ENCODE assay signal across 10 cellular contexts in the genomic region with DNA sequence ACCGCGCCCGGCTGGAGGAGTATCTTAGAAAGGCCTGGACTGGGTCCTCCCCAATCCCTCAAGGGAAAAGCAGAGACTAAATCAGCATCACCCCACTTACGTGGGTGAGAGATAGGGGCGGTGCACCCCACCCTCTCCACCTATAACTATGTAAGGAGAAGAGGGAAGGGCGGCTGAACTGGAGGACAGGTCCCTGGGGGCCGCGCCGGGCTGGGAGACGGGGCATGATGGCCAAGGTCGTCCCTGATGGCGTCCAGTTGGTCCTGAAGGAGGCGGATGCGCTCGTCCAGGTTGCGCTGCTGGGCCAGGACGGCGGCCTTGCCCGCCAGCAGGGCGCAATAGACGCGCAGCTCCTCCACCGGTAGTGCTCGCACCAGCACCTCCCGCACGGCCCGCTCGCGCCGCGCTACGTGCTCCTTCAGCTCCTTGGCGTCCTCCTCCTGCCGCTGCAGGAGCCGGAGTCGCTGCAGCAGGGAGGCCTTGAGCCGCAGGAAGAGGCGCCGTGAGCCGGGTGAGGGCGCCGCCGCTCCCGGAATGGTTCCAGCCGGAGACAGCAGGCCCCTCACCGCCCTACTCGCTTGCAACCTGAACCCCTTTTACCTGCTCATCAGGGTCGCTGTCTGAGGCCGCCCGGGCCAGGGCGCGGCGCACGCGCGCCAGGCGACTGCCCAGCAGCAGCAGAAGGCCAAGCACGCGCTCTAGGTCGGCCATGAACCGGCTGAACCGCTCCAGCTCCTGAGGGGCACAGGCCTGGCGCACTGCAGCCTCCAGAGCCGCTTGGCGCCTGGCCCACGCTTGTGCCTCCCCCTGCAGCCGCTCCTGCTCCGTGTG. TPM values are rescaled to one million over a fixed set of nuclear protein-coding genes. Genes with fewer than 3 reads are reported as not detected.
A peak's percentile ranks its signal among the peaks of the same experiment; 100 is the strongest.
DNase-seq lines count a peak whose midpoint lies in the region; ATAC-seq, FAIRE-seq and TF ChIP-seq lines count a peak whose summit lies in the region.
"Had no signal": no experiment of that assay in that cellular context is flagged by ENCODE, and none has a peak within 500 bp of the region (broad histone marks: within the 10 kb centered on the region; RNA-seq: fewer than 3 reads in every experiment).

No MANE protein-coding gene starts in this region.

- no peak overlapping the region for H3K27ac ChIP-seq in pancreas

- no peaks in the 10 kb centered on the region for H3K4me1 Mint-ChIP-seq in glutamatergic neuron (ENCODE audit: low read depth, unreplicated experiment)

- DNase-seq in G401 (ENCODE audit: low spot score) (peak; percentile 71), NT2/D1 (ENCODE audit: low read depth, low spot score) (no peak), glutamatergic neuron (peak; percentile 60), pancreas (peak; percentile 39 to 82 (median 56)), AML-193 (lab: John Stamatoyannopoulos, UW) (no peak), NCI-H1092 (lab: John Stamatoyannopoulos, UW) (no peak)
- DNase-seq: activated gamma-delta T cell had no signal

- peaks cover 3% of the 10 kb centered on the region for H3K4me1 ChIP-seq in NT2/D1 (ENCODE audit: insufficient read depth, insufficient read length)
- no peaks in the 10 kb centered on the region for H3K4me1 ChIP-seq in pancreas

- TF ChIP-seq CTCF in glutamatergic neuron (IDR thresholded peaks at IDR 0.05; ENCODE audit: partially characterized antibody, unreplicated experiment) (no peak), pancreas (IDR thresholded peaks at IDR 0.05) (no peak)

- H3K27me3 ChIP-seq in NT2/D1 (ENCODE audit: insufficient read depth, insufficient read length) (peaks cover 25% of the 10 kb centered on the region), pancreas (no peaks in the 10 kb centered on the region)

- H3K27ac Mint-ChIP-seq in glutamatergic neuron (ENCODE audit: unreplicated experiment): no peak overlapping the region

- peaks cover 24% of the 10 kb centered on the region for H3K27me3 Mint-ChIP-seq in glutamatergic neuron (ENCODE audit: unreplicated experiment)

- in situ Hi-C loops in G401 (cut with HindIII; ENCODE audit: low sequenced_read_pairs): no loop called here

- H3K36me3 Mint-ChIP-seq in glutamatergic neuron (ENCODE audit: unreplicated experiment): no peaks in the 10 kb centered on the region

- H3K36me3 ChIP-seq in NT2/D1 (ENCODE audit: insufficient read depth, insufficient read length, low read length): peaks cover 3% of the 10 kb centered on the region
- H3K36me3 ChIP-seq in pancreas: peaks cover 0 to 7% (median 0%) of the 10 kb centered on the region in 3 donors

- peaks cover 2% of the 10 kb centered on the region for H3K9me3 Mint-ChIP-seq in glutamatergic neuron (ENCODE audit: unreplicated experiment)

- intact Hi-C loops in pancreas (cut with DNase I): loop anchor here in 1 of 3 donors (5.0 to 10.0 kb wide), 3 partner anchors 62 to 298 kb away; no protein-coding TSS in a partner anchor

- no peak overlapping the region for H3K4me3 Mint-ChIP-seq in glutamatergic neuron (ENCODE audit: unreplicated experiment)

- H3K4me3 ChIP-seq in NT2/D1 (ENCODE audit: insufficient read length, low read depth): no peak overlapping the region
- peak overlapping the region in 2 of 4 donors; percentile 7 to 36 for H3K4me3 ChIP-seq in pancreas

- ATAC-seq in pancreas (peak; percentile 42 to 71 (median 59)), HG03159 (IDR thresholded peaks at IDR 0.05; ENCODE audit: unreplicated experiment) (no peak), GM21619 (IDR thresholded peaks at IDR 0.05; ENCODE audit: unreplicated experiment) (no peak)

- H3K9me3 ChIP-seq in NT2/D1 (ENCODE audit: insufficient read depth, low read length) (no peaks in the 10 kb centered on the region), pancreas (no peaks in the 10 kb centered on the region)

- H3K9ac ChIP-seq in NT2/D1 (ENCODE audit: insufficient read length, low read depth): peak overlapping the region; percentile 8

- no peak for FAIRE-seq in pancreas (lab: Jason Lieb, UNC)

- WGBS in pancreas, 2 donors: 37 to 38% methylated on average over 53 to 68 of the region's 68 CpGs

RNA-seq across cellular contexts. Expression of gene SHROOM1, which starts 7.6 kb away (rescaled TPM):
- total RNA-seq in G401 (2014; rRNA removed; shearing (Covaris generic)): 3.1 and 5.9 TPM in 2 replicates
- total RNA-seq in glutamatergic neuron (ENCODE audit: unreplicated experiment) (5.1 TPM), pancreas (10 to 100 TPM; 10.7 to 14.7 (median 11.6) TPM)
- 10 to 100 TPM; 30.9 to 62.0 TPM for polyA plus RNA-seq in pancreas

RNA-seq across cellular contexts. Expression of gene SOWAHA, which starts 9.8 kb away (rescaled TPM):
- total RNA-seq in G401 (2014; rRNA removed; shearing (Covaris generic)): 0.78 and 1.1 TPM in 2 replicates
- total RNA-seq in glutamatergic neuron (ENCODE audit: unreplicated experiment) (0.12 TPM), pancreas (1 to 10 TPM; 1.5 to 2.8 (median 1.9) TPM)
- 1 to 10 TPM; 1.4 to 5.0 TPM for polyA plus RNA-seq in pancreas
- total RNA-seq: SK-MEL-5 had no signal

RNA-seq across cellular contexts. Expression of gene GDF9, which starts 43.4 kb away (rescaled TPM):
- 0.12 and 1.3 TPM in 2 replicates for total RNA-seq in G401 (2014; rRNA removed; shearing (Covaris generic))
- total RNA-seq in glutamatergic neuron (ENCODE audit: unreplicated experiment): 0.69 TPM
- total RNA-seq in pancreas: under 1 TPM; 0.19 to 0.93 (median 0.31) TPM
- 1 to 10 TPM in 1 of 2 donors, under 1 TPM in 1; 0.42 to 1.1 TPM for polyA plus RNA-seq in pancreas

RNA-seq across cellular contexts. Expression of gene UQCRQ, which starts 43.6 kb away (rescaled TPM):
- 108 and 215 TPM in 2 replicates for total RNA-seq in G401 (2014; rRNA removed; shearing (Covaris generic))
- total RNA-seq in glutamatergic neuron (ENCODE audit: unreplicated experiment) (163 TPM), pancreas (100 to 1,000 TPM; 133 to 235 (median 189) TPM)
- 100 to 1,000 TPM; 208 to 216 TPM for polyA plus RNA-seq in pancreas

RNA-seq across cellular contexts. Expression of gene SEPTIN8, which starts 45.8 kb away (rescaled TPM):
- 33.3 and 47.8 TPM in 2 replicates for total RNA-seq in G401 (2014; rRNA removed; shearing (Covaris generic))
- total RNA-seq in glutamatergic neuron (ENCODE audit: unreplicated experiment) (26.9 TPM), pancreas (10 to 100 TPM; 13.1 to 32.8 (median 17.1) TPM)
- 10 to 100 TPM; 17.9 to 18.6 TPM for polyA plus RNA-seq in pancreas

Comparison
In these comparisons a context has a peak if more than half of its experiments do, and no peak if none do; other contexts are left out.
1. DNase-seq: peak in G401 (single experiment), glutamatergic neuron (single experiment) and pancreas (6 of 6); none in NT2/D1 (single experiment), AML-193 (0 of 2) and NCI-H1092 (single experiment).
2. ATAC-seq: peak in pancreas (4 of 4); none in HG03159 (single experiment) and GM21619 (single experiment).